In the genomic region with DNA sequence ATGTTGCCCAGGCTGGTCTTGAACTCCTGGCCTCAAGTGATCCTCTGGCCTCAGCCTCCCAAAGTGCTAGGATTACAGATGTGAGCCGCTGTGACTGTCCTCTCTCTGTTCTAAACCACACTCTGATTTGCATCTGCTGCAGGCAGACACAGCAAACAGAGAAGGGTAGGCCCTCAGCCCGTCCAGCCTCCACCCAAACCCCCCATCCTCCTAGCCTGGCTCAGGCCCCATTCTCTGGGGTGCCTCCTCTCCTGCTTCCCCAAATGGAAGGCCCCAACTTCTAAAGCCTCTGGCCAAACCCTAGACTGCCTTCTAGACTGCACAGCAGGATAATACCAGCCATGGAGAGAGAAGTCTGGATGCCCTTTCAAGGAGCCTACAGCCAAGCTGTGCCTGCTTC, we compare ENCODE assay signal across 18 cellular contexts. TPM values are rescaled to one million over a fixed set of nuclear protein-coding genes. Genes with fewer than 3 reads are reported as not detected.
DNase-seq lines count a peak whose midpoint lies in the region; ATAC-seq and TF ChIP-seq lines count a peak whose summit lies in the region.
"Had no signal": no experiment of that assay in that cellular context is flagged by ENCODE, and none has a peak within 500 bp of the region (broad histone marks: within the 10 kb centered on the region; RNA-seq: fewer than 3 reads in every experiment).

No MANE protein-coding gene starts in this region.

- H3K27ac ChIP-seq in PC-3 (ENCODE audit: low read length) (no peak overlapping the region), mesenchymal stem cell (ENCODE audit: low read length, poor library complexity, severe bottlenecking) (no peak overlapping the region), upper lobe of right lung (no peak overlapping the region)
- H3K27ac ChIP-seq: body of pancreas, epithelial cell of prostate, ovary, right atrium auricular region, SJCRH30 had no signal

- POLR2A ChIA-PET in PC-3 (lab: Charles Lee; ENCODE audit: unreplicated experiment): no interaction called here

- H3K4me3 ChIP-seq in PC-3 (ENCODE audit: low read length): no peak overlapping the region
- no peak overlapping the region for H3K4me3 ChIP-seq in mesenchymal stem cell (ENCODE audit: insufficient read depth in 1 of 2, low read depth in 1 of 2, low read length in 2 of 2)
- no peak overlapping the region for H3K4me3 ChIP-seq in upper lobe of right lung
- H3K4me3 ChIP-seq: body of pancreas, MG63, ovary, right atrium auricular region, SJCRH30 had no signal

- no peak overlapping the region for H3K4ac ChIP-seq in mesenchymal stem cell (ENCODE audit: low read depth in 1 of 2, low read length in 2 of 2)

- no peak overlapping the region for H3K14ac ChIP-seq in mesenchymal stem cell (ENCODE audit: low read length in 2 of 2)

- peak overlapping the region; percentile 1 for H2AK5ac ChIP-seq in mesenchymal stem cell (ENCODE audit: low read length, severe bottlenecking)

- H3K36me3 ChIP-seq in PC-3 (ENCODE audit: low read depth, low read length): no peaks in the 10 kb centered on the region
- no peaks in the 10 kb centered on the region for H3K36me3 ChIP-seq in mesenchymal stem cell (ENCODE audit: control insufficient read depth in 1 of 2, insufficient read depth in 2 of 2, low read depth in 1 of 2, low read length in 2 of 2)
- H3K36me3 ChIP-seq in upper lobe of right lung: no peaks in the 10 kb centered on the region
- H3K36me3 ChIP-seq: MG63, ovary, right atrium auricular region, SJCRH30 had no signal

- no peak overlapping the region for H2BK5ac ChIP-seq in mesenchymal stem cell (ENCODE audit: low read depth, low read length, poor library complexity, severe bottlenecking)

- no peak overlapping the region for H3K18ac ChIP-seq in mesenchymal stem cell (ENCODE audit: low read depth in 1 of 2, low read length in 2 of 2)

- H3K79me2 ChIP-seq in PC-3 (ENCODE audit: low read length): no peaks in the 10 kb centered on the region

- TF ChIP-seq CTCF in PC-3 (conservative IDR thresholded peaks at IDR 0.05; ENCODE audit: low read depth, low read length) (no peak), upper lobe of right lung (IDR thresholded peaks at IDR 0.05) (no peak)

- H2AFZ ChIP-seq in PC-3 (ENCODE audit: low read length) (peak overlapping the region; percentile 78), mesenchymal stem cell (ENCODE audit: low read depth, low read length) (no peak overlapping the region)

- no peaks in the 10 kb centered on the region for H3K9me2 ChIP-seq in PC-3 (replicated peaks; ENCODE audit: low read length)

- no peaks in the 10 kb centered on the region for H4K20me1 ChIP-seq in PC-3 (ENCODE audit: low read length)

- no peak overlapping the region for H4K91ac ChIP-seq in mesenchymal stem cell (ENCODE audit: low read length)

- no peak overlapping the region for H4K8ac ChIP-seq in mesenchymal stem cell (ENCODE audit: low read length)

- no peak overlapping the region for H3K9ac ChIP-seq in PC-3 (ENCODE audit: low read length)
- no peak overlapping the region for H3K9ac ChIP-seq in mesenchymal stem cell (ENCODE audit: low read length)

- H3K4me1 ChIP-seq in PC-3 (ENCODE audit: insufficient read depth, low read length) (peaks cover 24% of the 10 kb centered on the region), mesenchymal stem cell (ENCODE audit: control insufficient read depth, insufficient read depth, low read depth, low read length) (peaks cover 20% of the 10 kb centered on the region), upper lobe of right lung (no peaks in the 10 kb centered on the region)

- no peak overlapping the region for H3K23ac ChIP-seq in mesenchymal stem cell (ENCODE audit: low read length in 2 of 2)

- H2BK120ac ChIP-seq in mesenchymal stem cell (ENCODE audit: low read depth, low read length): no peak overlapping the region

- ATAC-seq in PC-3 (no peak), upper lobe of right lung (no peak), GM18498 (IDR thresholded peaks at IDR 0.05; ENCODE audit: unreplicated experiment) (no peak), GM19397 (IDR thresholded peaks at IDR 0.05; ENCODE audit: unreplicated experiment) (no peak), sciatic nerve (no peak)

- intact Hi-C loops in PC-3 (cut with micrococcal nuclease): no loop called here
- intact Hi-C loops in upper lobe of right lung (cut with DNase I): loop anchor here (5.0 to 10.0 kb wide), 2 partner anchors 103 to 195 kb away; no protein-coding TSS in a partner anchor
- intact Hi-C loops in sciatic nerve (cut with DNase I): loop anchor here (10.0 kb wide), 1 partner anchor 215 kb away; the partner anchor contains the start of genes ACBD4 and PLCD3

- WGBS in mesenchymal stem cell: 77% methylated on average over 2 of the region's 2 CpGs

- no peaks in the 10 kb centered on the region for H3K27me3 ChIP-seq in PC-3 (ENCODE audit: low read length)
- peaks cover 8 to 37% of the 10 kb centered on the region in 2 experiments for H3K27me3 ChIP-seq in mesenchymal stem cell (ENCODE audit: control insufficient read depth in 1 of 2, insufficient read depth in 1 of 2, low read length in 2 of 2)
- peaks cover 5% of the 10 kb centered on the region for H3K27me3 ChIP-seq in upper lobe of right lung
- H3K27me3 ChIP-seq: body of pancreas, MG63, ovary, right atrium auricular region, SJCRH30 had no signal

- H2BK12ac ChIP-seq in mesenchymal stem cell (ENCODE audit: low read length in 2 of 2): peak overlapping the region in 1 of 2 experiments; percentile 9

- CTCF ChIA-PET in PC-3 (lab: Charles Lee): interaction anchor here (0.7 to 2.7 kb wide), 5 partner anchors 18 to 101 kb away, joined by 3 to 45 read pairs (median 4); no protein-coding TSS in a partner anchor

- H3K79me1 ChIP-seq in mesenchymal stem cell (replicated peaks; ENCODE audit: low read length, poor library complexity, severe bottlenecking): no peaks in the 10 kb centered on the region

- BruUV-seq in PC-3 (replicated peaks; lab: Mats Ljungman, UMichigan): no TSS peak

- H2BK15ac ChIP-seq in mesenchymal stem cell (ENCODE audit: low read depth, poor library complexity, severe bottlenecking): no peak overlapping the region

- DNase-seq in activated effector memory CD4-positive, alpha-beta T cell treated with anti-CD3 and anti-CD28 coated beads, Interleukin-2, amount 50 U/mL, for 16 hours: peak; percentile 50
- DNase-seq in activated effector memory CD4-positive, alpha-beta T cell treated with Interleukin-2 at 50 U/mL for 16 hours: no peak
- DNase-seq in PC-3 (no peak), mesenchymal stem cell (no peak), upper lobe of right lung (peak; percentile 23), sciatic nerve (ENCODE audit: low spot score) (no peak)
- DNase-seq: activated gamma-delta T cell had no signal

- H3K9me3 ChIP-seq in PC-3 (ENCODE audit: low read length): no peaks in the 10 kb centered on the region
- H3K9me3 ChIP-seq in mesenchymal stem cell (ENCODE audit: control insufficient read depth, low read length): no peaks in the 10 kb centered on the region
- H3K9me3 ChIP-seq in upper lobe of right lung: no peaks in the 10 kb centered on the region
- H3K9me3 ChIP-seq: body of pancreas, MG63, ovary, right atrium auricular region, SJCRH30 had no signal

- H3K4me2 ChIP-seq in PC-3 (ENCODE audit: low read length): no peak overlapping the region
- no peak overlapping the region for H3K4me2 ChIP-seq in mesenchymal stem cell (ENCODE audit: low read length, poor library complexity, severe bottlenecking)

- peaks cover 7% of the 10 kb centered on the region for H3F3A ChIP-seq in PC-3 (ENCODE audit: low read length, unreplicated experiment)

RNA-seq across cellular contexts. Expression of gene GFAP, which starts 4.1 kb away (rescaled TPM):
- 0.29 and 0.46 TPM in 2 replicates for total RNA-seq in PC-3 (2014; rRNA removed)
- polyA plus RNA-seq in mesenchymal stem cell (2013, experiment 1 of 2): 0.68 TPM
- polyA plus RNA-seq in mesenchymal stem cell (2013, experiment 2 of 2): 0.49 TPM
- total RNA-seq in upper lobe of right lung: not detected
- 9.2 TPM for total RNA-seq in sciatic nerve
- total RNA-seq: CD8-positive, alpha-beta T cell had no signal

RNA-seq across cellular contexts. Expression of gene EFTUD2, which starts 20.2 kb away (rescaled TPM):
- total RNA-seq in PC-3 (2014; rRNA removed) (227 and 292 TPM in 2 replicates), upper lobe of right lung (74.4 TPM), sciatic nerve (75.2 TPM)
- polyA plus RNA-seq in mesenchymal stem cell (2013, experiment 1 of 2): 49.3 TPM
- polyA plus RNA-seq in mesenchymal stem cell (2013, experiment 2 of 2): 53.4 TPM

RNA-seq across cellular contexts. Expression of gene KIF18B, which starts 28.2 kb away (rescaled TPM):
- total RNA-seq in PC-3 (2014; rRNA removed): 25.0 and 28.5 TPM in 2 replicates
- polyA plus RNA-seq in mesenchymal stem cell (2013, experiment 1 of 2): 1.9 TPM
- 1.6 TPM for polyA plus RNA-seq in mesenchymal stem cell (2013, experiment 2 of 2)
- 0.32 TPM for total RNA-seq in upper lobe of right lung
- 0.40 TPM for total RNA-seq in sciatic nerve
- polyA plus RNA-seq: IgD-negative memory B cell had no signal

RNA-seq across cellular contexts. Expression of gene C1QL1, which starts 48.7 kb away (rescaled TPM):
- total RNA-seq in PC-3 (2014; rRNA removed) (2.8 and 4.1 TPM in 2 replicates), upper lobe of right lung (0.52 TPM), sciatic nerve (6.0 TPM)
- polyA plus RNA-seq in mesenchymal stem cell (2013, experiment 1 of 2): 9.0 TPM
- polyA plus RNA-seq in mesenchymal stem cell (2013, experiment 2 of 2): 9.5 TPM
- total RNA-seq: CD8-positive, alpha-beta T cell; mononuclear cell had no signal
- polyA plus RNA-seq: IgD-negative memory B cell had no signal

Comparison
In these comparisons a context has a peak if more than half of its experiments do, and no peak if none do; other contexts are left out.
1. DNase-seq: peak in activated effector memory CD4-positive, alpha-beta T cell treated with anti-CD3 and anti-CD28 coated beads, Interleukin-2, amount 50 U/mL, for 16 hours (single experiment) and upper lobe of right lung (single experiment); none in activated effector memory CD4-positive, alpha-beta T cell treated with Interleukin-2 at 50 U/mL for 16 hours (single experiment), PC-3 (single experiment), mesenchymal stem cell (single experiment) and sciatic nerve (single experiment).
2. RNA of gene KIF18B, which starts 28.2 kb away (total RNA-seq): 25.0 to 28.5 TPM in PC-3; 0.40 TPM in sciatic nerve (single experiment) and 0.32 TPM in upper lobe of right lung (single experiment); every median in the first group is over 10 times any median in the second.